17 cellular contexts compared by ENCODE assay signal in the genomic region with DNA sequence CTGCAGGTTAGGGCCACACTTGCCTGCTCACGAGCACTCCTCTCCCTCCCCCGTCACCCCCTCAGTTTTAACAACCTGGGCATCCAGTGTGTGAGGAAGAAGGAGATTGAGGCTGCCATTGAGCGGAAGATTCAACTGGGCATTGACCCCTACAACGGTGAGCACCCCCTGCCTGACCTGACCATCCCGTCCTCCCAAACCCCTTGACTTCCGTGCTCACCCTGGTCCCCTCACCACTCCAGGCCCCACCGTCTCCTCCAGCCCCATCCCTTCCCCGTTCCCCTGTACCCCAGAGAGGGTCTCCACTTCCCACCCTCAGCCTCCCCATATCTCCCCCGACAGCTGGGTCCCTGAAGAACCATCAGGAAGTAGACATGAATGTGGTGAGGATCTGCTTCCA. TPM values are rescaled to one million over a fixed set of nuclear protein-coding genes. Genes with fewer than 3 reads are reported as not detected.
A peak's percentile ranks its signal among the peaks of the same experiment; 100 is the strongest.
DNase-seq lines count a peak whose midpoint lies in the region; ATAC-seq and TF ChIP-seq lines count a peak whose summit lies in the region.
"Had no signal": no experiment of that assay in that cellular context is flagged by ENCODE, and none has a peak within 500 bp of the region (broad histone marks: within the 10 kb centered on the region; RNA-seq: fewer than 3 reads in every experiment).

No MANE protein-coding gene starts in this region.

- in situ Hi-C loops in mammary epithelial cell (cut with MboI; ENCODE audit: low sequenced_read_pairs in 2 of 2), result no loop called here

- peaks cover 51% of the 10 kb centered on the region for H3K36me3 Mint-ChIP-seq in central memory CD8-positive, alpha-beta T cell (ENCODE audit: insufficient read depth)
- no peaks in the 10 kb centered on the region for H3K36me3 Mint-ChIP-seq in neural crest cell (ENCODE audit: low read depth)

- no peaks in the 10 kb centered on the region for H3K9me3 ChIP-seq in osteoblast (ENCODE audit: low read depth, low read length)
- no peaks in the 10 kb centered on the region for H3K9me3 ChIP-seq in mammary epithelial cell (replicated peaks; ENCODE audit: insufficient read depth, low read length)

- H3K27me3 Mint-ChIP-seq in central memory CD8-positive, alpha-beta T cell, result no peaks in the 10 kb centered on the region
- H3K27me3 Mint-ChIP-seq in neural crest cell (ENCODE audit: low read depth), result no peaks in the 10 kb centered on the region
- H3K27me3 Mint-ChIP-seq: CD4-positive, alpha-beta memory T cell had no signal

- H3K27me3 ChIP-seq in osteoblast (ENCODE audit: insufficient read depth, low read length) (no peaks in the 10 kb centered on the region), mammary epithelial cell (ENCODE audit: insufficient read depth, low read length) (no peaks in the 10 kb centered on the region)

- H3K27ac Mint-ChIP-seq in central memory CD8-positive, alpha-beta T cell (ENCODE audit: low read depth), result peak overlapping the region; percentile 6
- peak overlapping the region; percentile 27 for H3K27ac Mint-ChIP-seq in neural crest cell (ENCODE audit: unreplicated experiment)
- H3K27ac Mint-ChIP-seq: GM23338, H9 had no signal

- H3K79me2 ChIP-seq in osteoblast (ENCODE audit: insufficient read depth, low read length) (no peaks in the 10 kb centered on the region), mammary epithelial cell (ENCODE audit: insufficient read depth, low read length) (no peaks in the 10 kb centered on the region)

- BruUV-seq in mammary epithelial cell (replicated peaks; lab: Mats Ljungman, UMichigan), result no TSS peak

- H3K4me1 Mint-ChIP-seq in central memory CD8-positive, alpha-beta T cell, result no peaks in the 10 kb centered on the region
- no peaks in the 10 kb centered on the region for H3K4me1 Mint-ChIP-seq in neural crest cell
- H3K4me1 Mint-ChIP-seq: CD4-positive, alpha-beta memory T cell; GM23338 had no signal

- H2AFZ ChIP-seq in osteoblast (ENCODE audit: low read length), result no peak overlapping the region
- no peak overlapping the region for H2AFZ ChIP-seq in mammary epithelial cell (ENCODE audit: low read depth, low read length)
- H2AFZ ChIP-seq: GM23338 had no signal

- no peak overlapping the region for H3K27ac ChIP-seq in osteoblast (ENCODE audit: low read depth, low read length)
- no peak overlapping the region for H3K27ac ChIP-seq in mammary epithelial cell (ENCODE audit: insufficient read depth, low read depth, low read length)

- no peak overlapping the region for H3K4me3 Mint-ChIP-seq in central memory CD8-positive, alpha-beta T cell
- H3K4me3 Mint-ChIP-seq in neural crest cell, result no peak overlapping the region
- H3K4me3 Mint-ChIP-seq: CD4-positive, alpha-beta memory T cell; GM23338; H9 had no signal

- H3K4me3 ChIP-seq in osteoblast (ENCODE audit: insufficient read depth, low read length) (no peak overlapping the region), mammary epithelial cell (replicated peaks in 1 of 3; ENCODE audit: insufficient read depth in 1 of 3, low read depth in 2 of 3, low read length in 3 of 3) (no peak overlapping the region)
- H3K4me3 ChIP-seq: GM23338 had no signal

- no peaks in the 10 kb centered on the region for H4K20me1 ChIP-seq in osteoblast (ENCODE audit: insufficient read depth, low read length)
- H4K20me1 ChIP-seq in mammary epithelial cell (ENCODE audit: insufficient read depth, low read length), result no peaks in the 10 kb centered on the region

- no peak for TF ChIP-seq CTCF in neural crest cell (conservative IDR thresholded peaks at IDR 0.05)
- no peak for TF ChIP-seq CTCF in osteoblast (IDR thresholded peaks at IDR 0.05; ENCODE audit: extremely low read depth, low read depth, low read length)
- no peak for TF ChIP-seq CTCF in mammary epithelial cell (conservative IDR thresholded peaks at IDR 0.05 in 1 of 2, IDR thresholded peaks at IDR 0.05 in 1 of 2; ENCODE audit: extremely low read depth in 1 of 2, insufficient read depth in 1 of 2, low read depth in 1 of 2, low read length in 2 of 2)

- no peaks in the 10 kb centered on the region for H3K9me3 Mint-ChIP-seq in central memory CD8-positive, alpha-beta T cell
- H3K9me3 Mint-ChIP-seq in neural crest cell, result no peaks in the 10 kb centered on the region
- H3K9me3 Mint-ChIP-seq: CD4-positive, alpha-beta memory T cell; GM23338 had no signal

- H3K4me1 ChIP-seq in osteoblast (ENCODE audit: insufficient read depth, low read length) (no peaks in the 10 kb centered on the region), mammary epithelial cell (ENCODE audit: insufficient read depth, low read length) (no peaks in the 10 kb centered on the region)

- no peak overlapping the region for H3K4me2 ChIP-seq in osteoblast (ENCODE audit: insufficient read depth, low read length)
- H3K4me2 ChIP-seq in mammary epithelial cell (ENCODE audit: insufficient read depth, low read depth, low read length), result no peak overlapping the region
- H3K4me2 ChIP-seq: GM23338 had no signal

- H3K36me3 ChIP-seq in osteoblast (ENCODE audit: insufficient read depth, low read length) (peaks cover 34% of the 10 kb centered on the region), mammary epithelial cell (ENCODE audit: insufficient read depth, low read length) (peaks cover 3% of the 10 kb centered on the region)

- dilution Hi-C loops in mammary epithelial cell (cut with HindIII; ENCODE audit: low sequenced_read_pairs), result loop anchor here (5.0 to 25.0 kb wide), 2 partner anchors 48 to 212 kb away; partner anchors contain the start of gene EXOC3L2

- H3K9ac ChIP-seq in mammary epithelial cell (ENCODE audit: insufficient read depth, low read length), result no peak overlapping the region

- CTCF ChIA-PET in mammary epithelial cell (lab: Charles Lee; ENCODE audit: low non-redundant PET), result no interaction called here

- WGBS in mammary epithelial cell (ENCODE audit: low coverage, missing lambda C conversion rate), result 93% methylated on average over 5 of the region's 9 CpGs

- intact Hi-C loops in mammary epithelial cell (cut with micrococcal nuclease), result no loop called here

- no peak for ATAC-seq in central memory CD8-positive, alpha-beta T cell (replicated peaks; ENCODE audit: extremely low read depth, poor library complexity, severe bottlenecking)
- ATAC-seq: GM23338, HCT116 had no signal

- DNase-seq in central memory CD8-positive, alpha-beta T cell (ENCODE audit: low spot score in 2 of 2), result no peak
- DNase-seq in neural crest cell (ENCODE audit: low read depth, low spot score) (no peak), osteoblast (ENCODE audit: insufficient read length, low spot score, missing footprints) (peak; percentile 50), mammary epithelial cell (no peak), EL (no peak), HPDE6-E6E7 (ENCODE audit: extremely low spot score) (no peak)
- DNase-seq: C1 segment of cervical spinal cord; Calu3; CD4-positive, alpha-beta memory T cell; COR-L47; DMS53; DMS79 treated with DMSO at 0.1 percent for 48 hours; H9 had no signal

RNA-seq across cellular contexts. Expression of gene CLASRP, which starts 13.6 kb away (rescaled TPM):
- total RNA-seq in neural crest cell (119 and 121 TPM in 2 replicates), osteoblast (17.0 and 17.1 TPM in 2 replicates), mammary epithelial cell (10 to 100 TPM; 19.5 to 69.5 TPM)
- 16.9 TPM for polyA plus RNA-seq in mammary epithelial cell
- 32.6 TPM for polyA minus RNA-seq in mammary epithelial cell

RNA-seq across cellular contexts. Expression of gene RELB, which starts 24.0 kb away (rescaled TPM):
- total RNA-seq in neural crest cell, result 2.9 and 3.1 TPM in 2 replicates
- total RNA-seq in osteoblast, result 8.5 and 9.8 TPM in 2 replicates
- 10 to 100 TPM in 1 of 2 donors, 1 to 10 TPM in 1; 6.2 to 26.7 TPM for total RNA-seq in mammary epithelial cell
- 6.4 TPM for polyA plus RNA-seq in mammary epithelial cell
- polyA minus RNA-seq in mammary epithelial cell, result 3.0 TPM

RNA-seq across cellular contexts. Expression of gene ZNF296, which starts 51.0 kb away (rescaled TPM):
- total RNA-seq in neural crest cell (0.73 and 1.2 TPM in 2 replicates), osteoblast (under 0.01 TPM in 1 of 2 replicates, not detected in the other), mammary epithelial cell (under 1 TPM in 1 of 2 donors, not detected in 1; 0.66 TPM)
- polyA plus RNA-seq in mammary epithelial cell, result 0.22 TPM
- polyA minus RNA-seq in mammary epithelial cell, result 0.41 TPM
- total RNA-seq: A172, Daoy had no signal

RNA-seq across cellular contexts. Expression of gene GEMIN7, which starts 53.8 kb away (rescaled TPM):
- total RNA-seq in neural crest cell (36.0 and 36.2 TPM in 2 replicates), osteoblast (8.3 and 14.8 TPM in 2 replicates), mammary epithelial cell (10 to 100 TPM in 1 of 2 donors, 1 to 10 TPM in 1; 9.5 to 18.6 TPM)
- polyA plus RNA-seq in mammary epithelial cell, result 41.3 TPM
- polyA minus RNA-seq in mammary epithelial cell, result 4.1 TPM
